ENCODE assay signal across 8 cellular contexts in genomic region chr1:26321315-26322041, GRCh38. TPM values are rescaled to one million over a fixed set of nuclear protein-coding genes. Genes with fewer than 3 reads are reported as not detected.
DNase-seq lines count a peak whose midpoint lies in the region; ATAC-seq and TF ChIP-seq lines count a peak whose summit lies in the region.

No MANE protein-coding gene starts in this region.

- intact Hi-C loops in activated T-helper 2 cell treated with anti-CD3 and anti-CD28 coated beads, Interferon-gamma antibody, Interleukin-2, Interleukin-4, amounts not matched to agents 10 μg/mL and 5 μg/mL and 100 μg/mL, durations not matched to agents 14 hours and 24 hours and 36 hours (cut with micrococcal nuclease), result loop anchor here (1.0 to 2.0 kb wide), 4 partner anchors 33 to 153 kb away; partner anchors contain the start of genes C1orf232 and ZNF593

- H3K9ac ChIP-seq in stomach smooth muscle (ENCODE audit: low read length in 2 of 2), result peak overlapping the region; percentile 37 to 58

- no peak overlapping the region for H3K4me3 ChIP-seq in AG04450 (ENCODE audit: low read depth, low read length)
- no peak overlapping the region for H3K4me3 ChIP-seq in fibroblast of villous mesenchyme (ENCODE audit: low read depth, low read length)
- peak overlapping the region in 1 of 2 donors; percentile 47 for H3K4me3 ChIP-seq in stomach smooth muscle (ENCODE audit: low read length in 2 of 2)

- no peaks in the 10 kb centered on the region for H3K9me3 Mint-ChIP-seq in activated T-helper 2 cell treated with anti-CD3 and anti-CD28 coated beads, Interferon-gamma antibody, Interleukin-2, Interleukin-4, amounts not matched to agents 10 μg/mL and 5 μg/mL and 100 μg/mL, durations not matched to agents 14 hours and 24 hours and 36 hours

- peak overlapping the region; percentile 95 for H3K27ac Mint-ChIP-seq in activated T-helper 2 cell treated with anti-CD3 and anti-CD28 coated beads, Interferon-gamma antibody, Interleukin-2, Interleukin-4, amounts not matched to agents 10 μg/mL and 5 μg/mL and 100 μg/mL, durations not matched to agents 14 hours and 24 hours and 36 hours

- H3K27ac ChIP-seq in AG04450 (ENCODE audit: low read depth, low read length) (no peak overlapping the region), stomach smooth muscle (ENCODE audit: low read length) (no peak overlapping the region)

- POLR2A ChIA-PET in AG04450 (lab: Yijun Ruan, JAX), result interaction anchor here (0.6 to 1.1 kb wide), 3 partner anchors 37 to 86 kb away, joined by 3 to 5 read pairs (median 3); no protein-coding TSS in a partner anchor

- H3K9me3 ChIP-seq in AG04450 (ENCODE audit: control insufficient read depth, insufficient read depth, low read length), result no peaks in the 10 kb centered on the region
- no peaks in the 10 kb centered on the region for H3K9me3 ChIP-seq in stomach smooth muscle (ENCODE audit: control insufficient read depth in 2 of 2, low read length in 2 of 2)

- H3K4me1 ChIP-seq in stomach smooth muscle (ENCODE audit: control insufficient read depth, insufficient read depth, low read length), result peaks cover 7% of the 10 kb centered on the region

- peak; percentile 88 for TF ChIP-seq CTCF in AG04450 (IDR thresholded peaks at IDR 0.05; ENCODE audit: low read depth, low read length)
- TF ChIP-seq CTCF in fibroblast of villous mesenchyme (IDR thresholded peaks at IDR 0.05; ENCODE audit: insufficient read depth, low read depth, low read length), result peak; percentile 81

- CTCF ChIA-PET in AG04450 (lab: Charles Lee), result interaction anchor here (0.5 to 5.5 kb wide), 47 partner anchors 8 to 931 kb away, joined by 3 to 62 read pairs (median 4); partner anchors contain the start of genes C1orf232, CEP85, CRYBG2 and SH3BGRL3

- H3K36me3 ChIP-seq in stomach smooth muscle (ENCODE audit: control insufficient read depth in 2 of 2, insufficient read depth in 2 of 2, low read length in 2 of 2), result no peaks in the 10 kb centered on the region

- H3K4me3 Mint-ChIP-seq in activated T-helper 2 cell treated with anti-CD3 and anti-CD28 coated beads, Interferon-gamma antibody, Interleukin-2, Interleukin-4, amounts not matched to agents 10 μg/mL and 5 μg/mL and 100 μg/mL, durations not matched to agents 14 hours and 24 hours and 36 hours (ENCODE audit: low read depth), result peak overlapping the region; percentile 83

- DNase-seq in AG04450 (ENCODE audit: low read depth, low spot score) (peak; percentile 52), LHCN-M2 (ENCODE audit: low read depth) (peak; percentile 73), SHP77 treated with DMSO at 0.1 percent for 48 hours (lab: John Stamatoyannopoulos, UW) (peak; percentile 23), fibroblast of villous mesenchyme (ENCODE audit: low read depth) (peak; percentile 85), nucleus accumbens (lab: John Stamatoyannopoulos, UW) (peak; percentile 28 to 96 (median 78))
- DNase-seq in activated T-helper 2 cell treated with anti-CD3 and anti-CD28 coated beads, Interferon-gamma antibody, Interleukin-2, Interleukin-4, amounts not matched to agents 10 μg/mL and 5 μg/mL and 100 μg/mL, durations not matched to agents 14 hours and 24 hours and 36 hours (ENCODE audit: low spot score), result peak; percentile 87

- H3K4me1 Mint-ChIP-seq in activated T-helper 2 cell treated with anti-CD3 and anti-CD28 coated beads, Interferon-gamma antibody, Interleukin-2, Interleukin-4, amounts not matched to agents 10 μg/mL and 5 μg/mL and 100 μg/mL, durations not matched to agents 14 hours and 24 hours and 36 hours (ENCODE audit: low read depth), result peaks cover 35% of the 10 kb centered on the region

- H3K27me3 ChIP-seq in AG04450 (ENCODE audit: control insufficient read depth, insufficient read depth, low read length), result no peaks in the 10 kb centered on the region
- H3K27me3 ChIP-seq in stomach smooth muscle (ENCODE audit: control insufficient read depth in 1 of 2, insufficient read depth in 2 of 2, low read length in 2 of 2), result peaks cover 4 to 7% of the 10 kb centered on the region in 2 donors

- peaks cover 49% of the 10 kb centered on the region for H3K36me3 Mint-ChIP-seq in activated T-helper 2 cell treated with anti-CD3 and anti-CD28 coated beads, Interferon-gamma antibody, Interleukin-2, Interleukin-4, amounts not matched to agents 10 μg/mL and 5 μg/mL and 100 μg/mL, durations not matched to agents 14 hours and 24 hours and 36 hours (ENCODE audit: low read depth)

- peak; percentile 48 for ATAC-seq in GM18909 (IDR thresholded peaks at IDR 0.05; ENCODE audit: poor library complexity, unreplicated experiment)

- no peaks in the 10 kb centered on the region for H3K27me3 Mint-ChIP-seq in activated T-helper 2 cell treated with anti-CD3 and anti-CD28 coated beads, Interferon-gamma antibody, Interleukin-2, Interleukin-4, amounts not matched to agents 10 μg/mL and 5 μg/mL and 100 μg/mL, durations not matched to agents 14 hours and 24 hours and 36 hours (ENCODE audit: low read depth)

RNA-seq across cellular contexts. Expression of gene CD52, which starts 3.7 kb away (rescaled TPM):
- polyA plus RNA-seq in AG04450 (2011; rRNA removed), result not detected in 2 replicates
- not detected in 2 replicates for polyA minus RNA-seq in AG04450 (2011; rRNA and poly(A)+ RNA removed)
- total RNA-seq in LHCN-M2 (2014; rRNA removed) (not detected in 2 replicates), fibroblast of villous mesenchyme (not detected in 2 replicates)
- polyA plus RNA-seq in LHCN-M2 (2012), result not detected
- total RNA-seq in activated T-helper 2 cell treated with anti-CD3 and anti-CD28 coated beads, Interferon-gamma antibody, Interleukin-2, Interleukin-4, amounts not matched to agents 10 μg/mL and 5 μg/mL and 100 μg/mL, durations not matched to agents 14 hours and 24 hours and 36 hours, result 237 and 243 TPM in 2 replicates

RNA-seq across cellular contexts. Expression of gene UBXN11, which starts 15.0 kb away (rescaled TPM):
- polyA plus RNA-seq in AG04450 (2011; rRNA removed), result 6.1 and 7.0 TPM in 2 replicates
- polyA minus RNA-seq in AG04450 (2011; rRNA and poly(A)+ RNA removed), result 8.5 and 9.8 TPM in 2 replicates
- total RNA-seq in LHCN-M2 (2014; rRNA removed) (5.1 and 5.2 TPM in 2 replicates), fibroblast of villous mesenchyme (2.9 and 5.6 TPM in 2 replicates)
- polyA plus RNA-seq in LHCN-M2 (2012), result 18.2 TPM
- 13.1 and 14.2 TPM in 2 replicates for total RNA-seq in activated T-helper 2 cell treated with anti-CD3 and anti-CD28 coated beads, Interferon-gamma antibody, Interleukin-2, Interleukin-4, amounts not matched to agents 10 μg/mL and 5 μg/mL and 100 μg/mL, durations not matched to agents 14 hours and 24 hours and 36 hours

RNA-seq across cellular contexts. Expression of gene CRYBG2, which starts 32.5 kb away (rescaled TPM):
- not detected in 2 replicates for polyA plus RNA-seq in AG04450 (2011; rRNA removed)
- polyA minus RNA-seq in AG04450 (2011; rRNA and poly(A)+ RNA removed), result not detected in 2 replicates
- not detected in 2 replicates for total RNA-seq in LHCN-M2 (2014; rRNA removed)
- not detected for polyA plus RNA-seq in LHCN-M2 (2012)
- 0.32 and 0.98 TPM in 2 replicates for total RNA-seq in activated T-helper 2 cell treated with anti-CD3 and anti-CD28 coated beads, Interferon-gamma antibody, Interleukin-2, Interleukin-4, amounts not matched to agents 10 μg/mL and 5 μg/mL and 100 μg/mL, durations not matched to agents 14 hours and 24 hours and 36 hours
- not detected in 2 replicates for total RNA-seq in fibroblast of villous mesenchyme

RNA-seq across cellular contexts. Expression of gene SH3BGRL3, which starts 41.6 kb away (rescaled TPM):
- polyA plus RNA-seq in AG04450 (2011; rRNA removed), result 307 and 326 TPM in 2 replicates
- polyA minus RNA-seq in AG04450 (2011; rRNA and poly(A)+ RNA removed), result 461 and 520 TPM in 2 replicates
- total RNA-seq in LHCN-M2 (2014; rRNA removed) (221 and 264 TPM in 2 replicates), fibroblast of villous mesenchyme (18.1 and 26.4 TPM in 2 replicates)
- 980 TPM for polyA plus RNA-seq in LHCN-M2 (2012)
- 437 TPM in 2 replicates for total RNA-seq in activated T-helper 2 cell treated with anti-CD3 and anti-CD28 coated beads, Interferon-gamma antibody, Interleukin-2, Interleukin-4, amounts not matched to agents 10 μg/mL and 5 μg/mL and 100 μg/mL, durations not matched to agents 14 hours and 24 hours and 36 hours

RNA-seq across cellular contexts. Expression of gene ZNF683, which starts 51.1 kb away (rescaled TPM):
- polyA plus RNA-seq in AG04450 (2011; rRNA removed), result not detected in 2 replicates
- not detected in 2 replicates for polyA minus RNA-seq in AG04450 (2011; rRNA and poly(A)+ RNA removed)
- not detected in 2 replicates for total RNA-seq in LHCN-M2 (2014; rRNA removed)
- not detected for polyA plus RNA-seq in LHCN-M2 (2012)
- total RNA-seq in activated T-helper 2 cell treated with anti-CD3 and anti-CD28 coated beads, Interferon-gamma antibody, Interleukin-2, Interleukin-4, amounts not matched to agents 10 μg/mL and 5 μg/mL and 100 μg/mL, durations not matched to agents 14 hours and 24 hours and 36 hours, result not detected in 2 replicates
- total RNA-seq in fibroblast of villous mesenchyme, result not detected in 2 replicates

Comparison
In these comparisons a context has a peak if more than half of its experiments do, and no peak if none do; other contexts are left out.
1. DNase-seq: peak in every context shown above with its lines; median percentile 87 in activated T-helper 2 cell treated with anti-CD3 and anti-CD28 coated beads, Interferon-gamma antibody, Interleukin-2, Interleukin-4, amounts not matched to agents 10 μg/mL and 5 μg/mL and 100 μg/mL, durations not matched to agents 14 hours and 24 hours and 36 hours; 85 in fibroblast of villous mesenchyme; 78 in nucleus accumbens; 73 in LHCN-M2; 52 in AG04450; 23 in SHP77 treated with DMSO at 0.1 percent for 48 hours.
2. RNA of gene CD52, which starts 3.7 kb away (total RNA-seq): 237 to 243 TPM in activated T-helper 2 cell treated with anti-CD3 and anti-CD28 coated beads, Interferon-gamma antibody, Interleukin-2, Interleukin-4, amounts not matched to agents 10 μg/mL and 5 μg/mL and 100 μg/mL, durations not matched to agents 14 hours and 24 hours and 36 hours; not detected in LHCN-M2 and not detected in fibroblast of villous mesenchyme; every median in the first group is over 100 times any median in the second.